2 cellular contexts compared by ENCODE assay signal in the genomic region with DNA sequence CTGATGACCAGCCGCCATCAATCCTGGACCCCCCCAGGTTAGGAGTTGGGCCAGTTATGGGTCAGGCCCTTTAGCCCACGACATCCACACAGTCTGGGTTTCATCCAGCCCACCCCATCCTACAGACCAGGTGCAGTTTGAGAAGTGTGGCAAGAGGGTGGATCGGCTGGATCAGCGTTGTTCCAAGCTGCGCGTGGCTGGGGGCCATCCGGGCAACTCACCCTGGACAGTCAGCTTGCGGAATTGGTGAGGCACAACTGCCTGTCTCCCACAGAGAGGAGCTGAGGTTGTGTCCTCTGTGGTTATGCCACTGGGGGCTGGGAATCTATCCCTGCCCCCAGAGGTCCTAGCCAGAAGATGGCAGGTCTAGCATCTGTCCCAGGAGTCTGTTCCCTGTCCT. TPM values are rescaled to one million over a fixed set of nuclear protein-coding genes. Genes with fewer than 3 reads are reported as not detected.
"Had no signal": no experiment of that assay in that cellular context is flagged by ENCODE, and none has a peak within 500 bp of the region (broad histone marks: within the 10 kb centered on the region; RNA-seq: fewer than 3 reads in every experiment).

No MANE protein-coding gene starts in this region.

RNA-seq across cellular contexts. Expression of gene RNU1-3, which starts 18.0 kb away (rescaled TPM):
- polyA plus RNA-seq: adrenal gland; naive thymus-derived CD4-positive, alpha-beta T cell had no signal
